Comparison of ENCODE assay signal across 19 cellular contexts in genomic region chr14:92709340-92710000, GRCh38.
"Had no signal": no experiment of that assay in that cellular context is flagged by ENCODE, and none has a peak within 500 bp of the region (broad histone marks: within the 10 kb centered on the region; RNA-seq: fewer than 3 reads in every experiment).

No MANE protein-coding gene starts in this region.

- H3K4me3 Mint-ChIP-seq: activated CD8-positive, alpha-beta T cell treated with anti-CD3 and anti-CD28 coated beads for 36 hours; activated naive CD8-positive, alpha-beta T cell treated with anti-CD3 and anti-CD28 coated beads, Interleukin-2, amount 50 U/mL, for 24 hours; activated T-helper 1 cell treated with anti-CD3 and anti-CD28 coated beads, Interleukin-12 subunit alpha, Interleukin-12 subunit beta, Interleukin-2, Interleukin-4 antibody, amounts not matched to agents 30 ng/mL and 10 ng/mL and 1 ng/mL, durations not matched to agents 14 hours and 24 hours and 36 hours; effector memory CD8-positive, alpha-beta T cell; nephron progenitor cell; stimulated activated naive CD8-positive, alpha-beta T cell treated with anti-CD3 and anti-CD28 coated beads, Interleukin-15, Interleukin-2, amounts not matched to agents 100 ng/mL and 50 ng/mL, for 24 hours had no signal

- H3K27ac ChIP-seq: testis, WERI-Rb-1 had no signal

- H3K27me3 Mint-ChIP-seq: activated CD8-positive, alpha-beta T cell treated with anti-CD3 and anti-CD28 coated beads for 36 hours; activated naive CD8-positive, alpha-beta T cell treated with anti-CD3 and anti-CD28 coated beads, Interleukin-2, amount 50 U/mL, for 24 hours; stimulated activated naive CD8-positive, alpha-beta T cell treated with anti-CD3 and anti-CD28 coated beads, Interleukin-15, Interleukin-2, amounts not matched to agents 100 ng/mL and 50 ng/mL, for 24 hours had no signal

- H3K9me3 Mint-ChIP-seq: activated CD8-positive, alpha-beta T cell treated with anti-CD3 and anti-CD28 coated beads for 36 hours; activated naive CD8-positive, alpha-beta T cell treated with anti-CD3 and anti-CD28 coated beads, Interleukin-2, amount 50 U/mL, for 24 hours; activated T-helper 1 cell treated with anti-CD3 and anti-CD28 coated beads, Interleukin-12 subunit alpha, Interleukin-12 subunit beta, Interleukin-2, Interleukin-4 antibody, amounts not matched to agents 30 ng/mL and 10 ng/mL and 1 ng/mL, durations not matched to agents 14 hours and 24 hours and 36 hours; effector memory CD8-positive, alpha-beta T cell; nephron progenitor cell; stimulated activated naive CD8-positive, alpha-beta T cell treated with anti-CD3 and anti-CD28 coated beads, Interleukin-15, Interleukin-2, amounts not matched to agents 100 ng/mL and 50 ng/mL, for 24 hours had no signal

- H3K9me3 ChIP-seq: testis had no signal

- H3K27ac Mint-ChIP-seq: activated CD8-positive, alpha-beta T cell treated with anti-CD3 and anti-CD28 coated beads for 36 hours; activated naive CD8-positive, alpha-beta T cell treated with anti-CD3 and anti-CD28 coated beads, Interleukin-2, amount 50 U/mL, for 24 hours; activated T-helper 1 cell treated with anti-CD3 and anti-CD28 coated beads, Interleukin-12 subunit alpha, Interleukin-12 subunit beta, Interleukin-2, Interleukin-4 antibody, amounts not matched to agents 30 ng/mL and 10 ng/mL and 1 ng/mL, durations not matched to agents 14 hours and 24 hours and 36 hours; effector memory CD8-positive, alpha-beta T cell; nephron progenitor cell; stimulated activated naive CD8-positive, alpha-beta T cell treated with anti-CD3 and anti-CD28 coated beads, Interleukin-15, Interleukin-2, amounts not matched to agents 100 ng/mL and 50 ng/mL, for 24 hours had no signal

- ATAC-seq: activated CD8-positive, alpha-beta T cell treated with anti-CD3 and anti-CD28 coated beads for 36 hours; activated naive CD8-positive, alpha-beta T cell treated with anti-CD3 and anti-CD28 coated beads, Interleukin-2, amount 50 U/mL, for 24 hours; effector memory CD8-positive, alpha-beta T cell had no signal

- H3K4me3 ChIP-seq: lung, testis had no signal

- H3K4me1 ChIP-seq: testis had no signal

- H3K27me3 ChIP-seq: testis had no signal

- DNase-seq: activated CD4-positive, alpha-beta T cell treated with anti-CD3 and anti-CD28 coated beads for 4 hours; activated CD8-positive, alpha-beta memory T cell treated with anti-CD3 and anti-CD28 coated beads, Interleukin-2, amount 50 U/mL, for 4 hours; activated CD8-positive, alpha-beta T cell treated with anti-CD3 and anti-CD28 coated beads for 36 hours; activated naive CD4-positive, alpha-beta T cell; activated naive CD8-positive, alpha-beta T cell treated with anti-CD3 and anti-CD28 coated beads, Interleukin-2, amount 50 U/mL, for 24 hours; caudate nucleus; effector memory CD8-positive, alpha-beta T cell; erythroblast; glutamatergic neuron; left cardiac atrium; nephron progenitor cell; stimulated activated CD4-positive, alpha-beta T cell treated with anti-CD3 and anti-CD28 coated beads, Interleukin-15, amount 100 ng/mL, for 24 hours; stimulated activated CD4-positive, alpha-beta T cell treated with anti-CD3 and anti-CD28 coated beads, Interleukin-4, amount 100 ng/mL, for 24 hours; T-helper 1 cell; testis; WERI-Rb-1 had no signal
